Comparison of ENCODE assay signal across 27 cellular contexts in genomic region chr14:31071151-31071550, GRCh38.
"Had no signal": no experiment of that assay in that cellular context is flagged by ENCODE, and none has a peak within 500 bp of the region (broad histone marks: within the 10 kb centered on the region; RNA-seq: fewer than 3 reads in every experiment).

No MANE protein-coding gene starts in this region.

- H3K4me1 ChIP-seq: SJCRH30 had no signal

- H3K4me3 Mint-ChIP-seq: activated B cell treated with CpG ODN at 0.5 μM for 24 hours; activated CD4-positive, alpha-beta T cell treated with anti-CD3 and anti-CD28 coated beads, Interleukin-2, amount 10 ng/mL, durations not matched to agents 24 days and 14 days; activated CD8-positive, alpha-beta memory T cell treated with anti-CD3 and anti-CD28 coated beads, Interleukin-2, amount 10 ng/mL, durations not matched to agents 7 days and 5 days; activated naive CD8-positive, alpha-beta T cell treated with anti-CD3 and anti-CD28 coated beads, Interleukin-2, amount 50 U/mL, for 24 hours; activated T-cell treated with anti-CD3 and anti-CD28 coated beads, Interleukin-2, amount 50 U/mL, for 24 hours; T-helper 17 cell had no signal

- H3K4me3 ChIP-seq: cardiac muscle cell, SJCRH30 had no signal

- DNase-seq: activated B cell treated with CpG ODN at 0.5 μM for 24 hours; activated CD4-positive, alpha-beta T cell treated with anti-CD3 and anti-CD28 coated beads for 1 hour; activated CD4-positive, alpha-beta T cell treated with anti-CD3 and anti-CD28 coated beads, Interleukin-2, amount 10 ng/mL, durations not matched to agents 24 days and 14 days; activated CD4-positive, alpha-beta T cell treated with anti-CD3 and anti-CD28 coated beads, Interleukin-2, amount 50 U/mL, for 48 hours; activated CD8-positive, alpha-beta memory T cell treated with anti-CD3 and anti-CD28 coated beads, Interleukin-2, amount 10 ng/mL, durations not matched to agents 7 days and 5 days; activated effector memory CD4-positive, alpha-beta T cell treated with anti-CD3 and anti-CD28 coated beads, Interleukin-2, amount 50 U/mL, for 16 hours; activated naive CD4-positive, alpha-beta T cell treated with Interleukin-2 at 50 U/mL for 16 hours; activated naive CD8-positive, alpha-beta T cell treated with anti-CD3 and anti-CD28 coated beads, Interleukin-2, amount 50 U/mL, for 24 hours; activated T-cell treated with anti-CD3 and anti-CD28 coated beads, Interleukin-2, amount 50 U/mL, for 24 hours; amygdala; Kasumi-1; KBM-7; NCI-H1105; NCI-H1436; NCI-H1694 treated with DMSO at 0.1 percent for 48 hours; NCI-H2029 treated with DMSO at 0.1 percent for 48 hours; NCI-H345; NCI-H510A; NCI-H526 treated with DMSO at 0.1 percent for 48 hours; NCI-H82; Right ventricle myocardium superior; T-helper 17 cell; T-helper 9 cell had no signal

- H3K27ac Mint-ChIP-seq: activated B cell treated with CpG ODN at 0.5 μM for 24 hours; activated CD4-positive, alpha-beta T cell treated with anti-CD3 and anti-CD28 coated beads, Interleukin-2, amount 10 ng/mL, durations not matched to agents 24 days and 14 days; activated CD8-positive, alpha-beta memory T cell treated with anti-CD3 and anti-CD28 coated beads, Interleukin-2, amount 10 ng/mL, durations not matched to agents 7 days and 5 days; activated naive CD4-positive, alpha-beta T cell treated with anti-CD3 and anti-CD28 coated beads, Interleukin-2, amount 50 U/mL, for 72 hours; activated naive CD8-positive, alpha-beta T cell treated with anti-CD3 and anti-CD28 coated beads, Interleukin-2, amount 50 U/mL, for 24 hours; activated T-cell treated with anti-CD3 and anti-CD28 coated beads, Interleukin-2, amount 50 U/mL, for 24 hours; T-helper 17 cell had no signal

- H3K36me3 ChIP-seq: brain microvascular endothelial cell, cardiac muscle cell had no signal

- H3K27ac ChIP-seq: cardiac muscle cell, SJCRH30 had no signal

- H3K27me3 ChIP-seq: brain microvascular endothelial cell, cardiac muscle cell, SJCRH30 had no signal

- H3K9me3 ChIP-seq: SJCRH30 had no signal

- H3K27me3 Mint-ChIP-seq: activated B cell treated with CpG ODN at 0.5 μM for 24 hours; activated CD4-positive, alpha-beta T cell treated with anti-CD3 and anti-CD28 coated beads, Interleukin-2, amount 10 ng/mL, durations not matched to agents 24 days and 14 days; activated CD8-positive, alpha-beta memory T cell treated with anti-CD3 and anti-CD28 coated beads, Interleukin-2, amount 10 ng/mL, durations not matched to agents 7 days and 5 days; activated naive CD8-positive, alpha-beta T cell treated with anti-CD3 and anti-CD28 coated beads, Interleukin-2, amount 50 U/mL, for 24 hours; activated T-cell treated with anti-CD3 and anti-CD28 coated beads, Interleukin-2, amount 50 U/mL, for 24 hours; T-helper 17 cell had no signal

- H3K4me1 Mint-ChIP-seq: activated B cell treated with CpG ODN at 0.5 μM for 24 hours; activated CD4-positive, alpha-beta T cell treated with anti-CD3 and anti-CD28 coated beads, Interleukin-2, amount 10 ng/mL, durations not matched to agents 24 days and 14 days; activated naive CD8-positive, alpha-beta T cell treated with anti-CD3 and anti-CD28 coated beads, Interleukin-2, amount 50 U/mL, for 24 hours; T-helper 17 cell had no signal

- H3K9me3 Mint-ChIP-seq: activated CD4-positive, alpha-beta T cell treated with anti-CD3 and anti-CD28 coated beads, Interleukin-2, amount 10 ng/mL, durations not matched to agents 24 days and 14 days; activated naive CD4-positive, alpha-beta T cell treated with anti-CD3 and anti-CD28 coated beads, Interleukin-2, amount 50 U/mL, for 72 hours had no signal
